ENCODE assay signal across 8 cellular contexts in the genomic region with DNA sequence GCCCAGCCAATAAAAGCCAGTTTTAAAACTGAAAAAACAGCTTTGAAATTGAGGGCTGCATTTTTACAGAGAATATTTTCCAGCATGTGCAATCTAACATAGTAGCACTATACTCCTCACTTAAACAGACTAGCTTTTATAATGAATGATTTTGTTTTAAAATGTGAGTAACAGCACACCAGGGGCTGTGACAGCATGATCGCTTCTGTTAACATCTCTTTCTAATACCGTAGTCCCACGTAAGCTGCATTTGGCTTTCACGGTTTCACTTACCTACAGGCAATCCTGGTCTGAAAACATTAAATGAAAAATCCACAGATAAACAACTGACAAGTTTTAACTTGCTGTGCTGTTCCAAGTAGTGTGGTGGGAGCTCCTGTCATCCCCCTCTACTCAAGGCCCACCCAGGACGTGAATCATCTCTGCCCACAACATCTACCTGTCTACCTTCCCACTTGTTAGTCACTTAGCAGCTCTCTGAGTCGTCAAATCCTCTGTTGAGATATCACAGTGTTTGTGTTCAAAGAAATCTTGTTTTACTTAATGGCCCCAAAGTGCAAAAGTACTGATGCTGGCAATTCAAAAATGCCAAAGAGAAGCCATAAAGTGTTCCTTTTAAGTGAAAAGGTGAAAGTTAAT.
DNase-seq lines count a peak whose midpoint lies in the region; ATAC-seq, FAIRE-seq and TF ChIP-seq lines count a peak whose summit lies in the region.
"Not testable (repeated sequence)": the region's sequence is repeated elsewhere in the genome, so short reads cannot be mapped to it uniquely, and the experiment has no call there.

No MANE protein-coding gene starts in this region.

- DNase-seq in A549 (ENCODE audit: low read depth in 1 of 2, low spot score in 1 of 2); RWPE2 (ENCODE audit: low spot score); activated T-cell treated with anti-CD3 and anti-CD28 coated beads, Interleukin-2, amount 50 U/mL, for 24 hours: not testable (repeated sequence)
- peak; percentile 41 to 53 for DNase-seq in activated CD4-positive, alpha-beta T cell treated with anti-CD3 and anti-CD28 coated beads, Interleukin-2, amount 50 U/mL, for 4 hours
- peak; percentile 51 for DNase-seq in activated naive CD4-positive, alpha-beta T cell treated with anti-CD3 and anti-CD28 coated beads, Interleukin-2, amount 50 U/mL, for 16 hours
- peak; percentile 27 for DNase-seq in MCF 10A (ENCODE audit: unreplicated experiment)
- peak; percentile 44 for DNase-seq in stimulated activated CD4-positive, alpha-beta T cell treated with anti-CD3 and anti-CD28 coated beads, Interleukin-2, amount 100 ng/mL, for 4 hours (ENCODE audit: low read depth)

- H3K27me3 ChIP-seq in RWPE2 (ENCODE audit: insufficient read depth, poor library complexity, severe bottlenecking), result not testable (repeated sequence)

- CTCF ChIA-PET in A549 (lab: Yijun Ruan, JAX), result not testable (repeated sequence)
- CTCF ChIA-PET in MCF 10A (lab: Yijun Ruan, JAX), result interaction anchor here (1.1 kb wide), 1 partner anchor 406 kb away, joined by 3 read pairs; a partner anchor contains a TSS

- not testable (repeated sequence) for H3K36me3 ChIP-seq in RWPE2 (ENCODE audit: low read depth)

- H3K4me2 ChIP-seq in A549, result not testable (repeated sequence)

- H3K4me3 ChIP-seq in A549; RWPE2 (ENCODE audit: severe bottlenecking): not testable (repeated sequence)

- not testable (repeated sequence) for H3K4me1 ChIP-seq in A549; RWPE2 (ENCODE audit: insufficient read depth, poor library complexity, severe bottlenecking)

- intact Hi-C loops in MCF 10A (cut with micrococcal nuclease), result not testable (repeated sequence)

- not testable (repeated sequence) for H3K27ac ChIP-seq in A549
- H3K27ac ChIP-seq in RWPE2 (ENCODE audit: poor library complexity, severe bottlenecking), result peak overlapping the region; percentile 31

- not testable (repeated sequence) for TF ChIP-seq EP300 in A549 (IDR thresholded peaks at IDR 0.05)

- not testable (repeated sequence) for H3K36me3 Mint-ChIP-seq in activated T-cell treated with anti-CD3 and anti-CD28 coated beads, Interleukin-2, amount 50 U/mL, for 24 hours (ENCODE audit: low read depth); MCF 10A (ENCODE audit: insufficient read depth, unreplicated experiment)

- not testable (repeated sequence) for TF ChIP-seq POLR2A in A549 (IDR thresholded peaks at IDR 0.05; ENCODE audit: low read length)

- H3K9me3 Mint-ChIP-seq in activated T-cell treated with anti-CD3 and anti-CD28 coated beads, Interleukin-2, amount 50 U/mL, for 24 hours; MCF 10A (ENCODE audit: unreplicated experiment): not testable (repeated sequence)

- peaks cover 35% of the 10 kb centered on the region for H3K4me1 Mint-ChIP-seq in activated T-cell treated with anti-CD3 and anti-CD28 coated beads, Interleukin-2, amount 50 U/mL, for 24 hours (ENCODE audit: low read depth)
- H3K4me1 Mint-ChIP-seq in MCF 10A (ENCODE audit: insufficient read depth, unreplicated experiment), result not testable (repeated sequence)

- not testable (repeated sequence) for TF ChIP-seq CTCF in A549 (IDR thresholded peaks at IDR 0.05); RWPE2 (IDR thresholded peaks at IDR 0.05; ENCODE audit: poor library complexity, severe bottlenecking); MCF 10A (IDR thresholded peaks at IDR 0.05; ENCODE audit: unreplicated experiment)

- peak; percentile 49 for FAIRE-seq in A549 (lab: Jason Lieb, UNC)

- ATAC-seq in A549, result not testable (repeated sequence)
- ATAC-seq in RWPE2 (ENCODE audit: low read depth) (peak; percentile 97), esophagus mucosa (peak; percentile 25)

- peak overlapping the region; percentile 78 for H3K27ac Mint-ChIP-seq in activated T-cell treated with anti-CD3 and anti-CD28 coated beads, Interleukin-2, amount 50 U/mL, for 24 hours
- not testable (repeated sequence) for H3K27ac Mint-ChIP-seq in MCF 10A (ENCODE audit: low read depth, unreplicated experiment)

- not testable (repeated sequence) for TF ChIP-seq RAD21 in A549 (conservative IDR thresholded peaks at IDR 0.05 in 1 of 2, IDR thresholded peaks at IDR 0.05 in 1 of 2)

- not testable (repeated sequence) for BruUV-seq in MCF 10A (replicated peaks; lab: Mats Ljungman, UMichigan)

- not testable (repeated sequence) for H3K4me3 Mint-ChIP-seq in activated T-cell treated with anti-CD3 and anti-CD28 coated beads, Interleukin-2, amount 50 U/mL, for 24 hours; MCF 10A (ENCODE audit: unreplicated experiment)

- H3K27me3 Mint-ChIP-seq in activated T-cell treated with anti-CD3 and anti-CD28 coated beads, Interleukin-2, amount 50 U/mL, for 24 hours, result not testable (repeated sequence)
- H3K27me3 Mint-ChIP-seq in MCF 10A (ENCODE audit: insufficient read depth, unreplicated experiment), result peaks cover 30% of the 10 kb centered on the region

- POLR2A ChIA-PET in A549 (lab: Yijun Ruan, JAX); MCF 10A (lab: Yijun Ruan, JAX): not testable (repeated sequence)

- H3K9me3 ChIP-seq in A549; RWPE2 (ENCODE audit: severe bottlenecking): not testable (repeated sequence)

- 58% methylated on average over 6 of the region's 6 CpGs for WGBS in A549 (ENCODE audit: missing lambda C conversion rate)
